In genomic region chr4:145487626-145488025, GRCh38 we compare ENCODE assay signal across 9 cellular contexts. TPM values are rescaled to one million over a fixed set of nuclear protein-coding genes. Genes with fewer than 3 reads are reported as not detected.
DNase-seq lines count a peak whose midpoint lies in the region; ATAC-seq and TF ChIP-seq lines count a peak whose summit lies in the region.
"Had no signal": no experiment of that assay in that cellular context is flagged by ENCODE, and none has a peak within 500 bp of the region (broad histone marks: within the 10 kb centered on the region; RNA-seq: fewer than 3 reads in every experiment).

No MANE protein-coding gene starts in this region.

- peak overlapping the region in 1 of 2 donors; percentile 99 for H3K27ac ChIP-seq in uterus

- peaks cover 0 to 11% of the 10 kb centered on the region in 2 donors for H3K4me1 ChIP-seq in uterus

- no peaks in the 10 kb centered on the region for H3K9me3 ChIP-seq in uterus

- H3K27ac Mint-ChIP-seq in activated naive CD8-positive, alpha-beta T cell = no peak overlapping the region

- H3K4me3 Mint-ChIP-seq in activated naive CD8-positive, alpha-beta T cell = peak overlapping the region; percentile 35

- H3K27me3 ChIP-seq in uterus = no peaks in the 10 kb centered on the region

- ATAC-seq in GM18499 (IDR thresholded peaks at IDR 0.05; ENCODE audit: insufficient read depth, unreplicated experiment) = peak; percentile 99
- peak; percentile 88 for ATAC-seq in GM19452 (IDR thresholded peaks at IDR 0.05; ENCODE audit: unreplicated experiment)
- ATAC-seq in HG03097 (IDR thresholded peaks at IDR 0.05; ENCODE audit: low FRiP score, unreplicated experiment) = peak; percentile 93

- no peak for TF ChIP-seq CTCF in uterus (IDR thresholded peaks at IDR 0.05)

- DNase-seq in NCI-H510A treated with DMSO at 0.1 percent for 48 hours (lab: John Stamatoyannopoulos, UW) = no peak
- DNase-seq in NCI-H345 (lab: John Stamatoyannopoulos, UW) = no peak
- DNase-seq in 8988T = no peak
- no peak for DNase-seq in uterus
- DNase-seq: NCI-H146 had no signal

- intact Hi-C loops in uterus (cut with DNase I; ENCODE audit: low total_unique reads) = no loop called here

- H3K4me3 ChIP-seq in uterus = no peak overlapping the region

- no peaks in the 10 kb centered on the region for H3K36me3 ChIP-seq in uterus

- no peaks in the 10 kb centered on the region for H3K9me3 Mint-ChIP-seq in activated naive CD8-positive, alpha-beta T cell (ENCODE audit: low read depth)

- peak in 1 of 2 donors; percentile 56 for TF ChIP-seq POLR2A in uterus (IDR thresholded peaks at IDR 0.05)

- H3K36me3 Mint-ChIP-seq in activated naive CD8-positive, alpha-beta T cell = no peaks in the 10 kb centered on the region

- H3K27me3 Mint-ChIP-seq in activated naive CD8-positive, alpha-beta T cell = peaks cover 10% of the 10 kb centered on the region

- peaks cover 14% of the 10 kb centered on the region for H3K4me1 Mint-ChIP-seq in activated naive CD8-positive, alpha-beta T cell (ENCODE audit: low read depth)

RNA-seq across cellular contexts. Expression of gene SMAD1, which starts 6.0 kb away (rescaled TPM):
- total RNA-seq in uterus = 10 to 100 TPM; 29.1 to 81.4 (median 54.3) TPM
